In genomic region chrX:39834600-39834999, GRCh38 we compare ENCODE assay signal across 26 cellular contexts.
"Had no signal": no experiment of that assay in that cellular context is flagged by ENCODE, and none has a peak within 500 bp of the region (broad histone marks: within the 10 kb centered on the region; RNA-seq: fewer than 3 reads in every experiment).

No MANE protein-coding gene starts in this region.

- H3K27me3 Mint-ChIP-seq: activated CD8-positive, alpha-beta T cell treated with anti-CD3 and anti-CD28 coated beads for 36 hours; brain; central memory CD8-positive, alpha-beta T cell had no signal

- H3K9me3 Mint-ChIP-seq: activated CD8-positive, alpha-beta T cell treated with anti-CD3 and anti-CD28 coated beads for 36 hours; activated T-cell treated with anti-CD3 and anti-CD28 coated beads, Interleukin-2, amount 50 U/mL, for 4 hours; activated T-helper 2 cell treated with anti-CD3 and anti-CD28 coated beads, Interferon-gamma antibody, Interleukin-2, Interleukin-4, amounts not matched to agents 10 μg/mL and 5 μg/mL and 100 μg/mL, durations not matched to agents 14 hours and 24 hours and 36 hours; central memory CD8-positive, alpha-beta T cell had no signal

- H3K27ac Mint-ChIP-seq: activated CD8-positive, alpha-beta T cell treated with anti-CD3 and anti-CD28 coated beads for 36 hours; activated T-helper 2 cell treated with anti-CD3 and anti-CD28 coated beads, Interferon-gamma antibody, Interleukin-2, Interleukin-4, amounts not matched to agents 10 μg/mL and 5 μg/mL and 100 μg/mL, durations not matched to agents 14 hours and 24 hours and 36 hours; brain had no signal

- H3K4me1 ChIP-seq: Peyer's patch had no signal

- DNase-seq: activated CD4-positive, alpha-beta T cell treated with anti-CD3 and anti-CD28 coated beads, Interleukin-2, amount 50 U/mL, for 1 hour; activated CD4-positive, CD25-positive, alpha-beta regulatory T cell; activated CD8-positive, alpha-beta T cell treated with anti-CD3 and anti-CD28 coated beads for 36 hours; activated gamma-delta T cell treated with Interleukin-2 at 50 U/mL for 16 hours; activated naive CD4-positive, alpha-beta T cell treated with anti-CD3 and anti-CD28 coated beads, Interleukin-2, amount 50 U/mL, for 16 hours; activated T-cell treated with anti-CD3 and anti-CD28 coated beads, Interleukin-2, amount 50 U/mL, for 4 hours; amygdala; MG63; MV-4-11; NCI-H1105; NCI-H1436 treated with DMSO at 0.1 percent for 48 hours; NCI-H187; NCI-H2081; NCI-H510A treated with DMSO at 0.1 percent for 48 hours; NCI-H69; NK-92 treated with Interleukin-12 subunit alpha and Interleukin-12 subunit beta, amount 100 ng/mL, for 24 hours; Peyer's patch; Right ventricle myocardium superior; SJCRH30; SK-N-SH; T-helper 1 cell had no signal

- ATAC-seq: activated CD8-positive, alpha-beta T cell treated with anti-CD3 and anti-CD28 coated beads for 36 hours had no signal

- H3K36me3 Mint-ChIP-seq: brain had no signal

- H3K4me1 Mint-ChIP-seq: central memory CD8-positive, alpha-beta T cell had no signal

- H3K27me3 ChIP-seq: MG63, Peyer's patch, SJCRH30 had no signal

- H3K9me3 ChIP-seq: MG63, SJCRH30, SK-N-SH had no signal

- H3K36me3 ChIP-seq: MG63, Peyer's patch, SJCRH30 had no signal

- H3K27ac ChIP-seq: Peyer's patch, RWPE1, SJCRH30, VCaP had no signal

- H3K4me3 Mint-ChIP-seq: activated CD8-positive, alpha-beta T cell treated with anti-CD3 and anti-CD28 coated beads for 36 hours; activated T-cell treated with anti-CD3 and anti-CD28 coated beads, Interleukin-2, amount 50 U/mL, for 4 hours; brain; central memory CD8-positive, alpha-beta T cell had no signal

- H3K4me3 ChIP-seq: MG63, Peyer's patch, SJCRH30 had no signal
